ENCODE assay signal across 8 cellular contexts in genomic region chr13:42445354-42445753, GRCh38.
"Had no signal": no experiment of that assay in that cellular context is flagged by ENCODE, and none has a peak within 500 bp of the region (broad histone marks: within the 10 kb centered on the region; RNA-seq: fewer than 3 reads in every experiment).

No MANE protein-coding gene starts in this region.

- DNase-seq: GM23248, GOT3, H7, HFFc6, KG1 had no signal

- H3K4me1 ChIP-seq: HAP-1 had no signal

- H3K9ac ChIP-seq: GM23248 had no signal

- H3K36me3 ChIP-seq: HAP-1 had no signal

- ATAC-seq: HCT116 had no signal

- H3K27ac ChIP-seq: GM23248 had no signal

- H2AFZ ChIP-seq: GM23248 had no signal

- FAIRE-seq: HTR-8/SVneo had no signal

- H3K4me3 ChIP-seq: GM23248, HAP-1 had no signal
